In the genomic region with DNA sequence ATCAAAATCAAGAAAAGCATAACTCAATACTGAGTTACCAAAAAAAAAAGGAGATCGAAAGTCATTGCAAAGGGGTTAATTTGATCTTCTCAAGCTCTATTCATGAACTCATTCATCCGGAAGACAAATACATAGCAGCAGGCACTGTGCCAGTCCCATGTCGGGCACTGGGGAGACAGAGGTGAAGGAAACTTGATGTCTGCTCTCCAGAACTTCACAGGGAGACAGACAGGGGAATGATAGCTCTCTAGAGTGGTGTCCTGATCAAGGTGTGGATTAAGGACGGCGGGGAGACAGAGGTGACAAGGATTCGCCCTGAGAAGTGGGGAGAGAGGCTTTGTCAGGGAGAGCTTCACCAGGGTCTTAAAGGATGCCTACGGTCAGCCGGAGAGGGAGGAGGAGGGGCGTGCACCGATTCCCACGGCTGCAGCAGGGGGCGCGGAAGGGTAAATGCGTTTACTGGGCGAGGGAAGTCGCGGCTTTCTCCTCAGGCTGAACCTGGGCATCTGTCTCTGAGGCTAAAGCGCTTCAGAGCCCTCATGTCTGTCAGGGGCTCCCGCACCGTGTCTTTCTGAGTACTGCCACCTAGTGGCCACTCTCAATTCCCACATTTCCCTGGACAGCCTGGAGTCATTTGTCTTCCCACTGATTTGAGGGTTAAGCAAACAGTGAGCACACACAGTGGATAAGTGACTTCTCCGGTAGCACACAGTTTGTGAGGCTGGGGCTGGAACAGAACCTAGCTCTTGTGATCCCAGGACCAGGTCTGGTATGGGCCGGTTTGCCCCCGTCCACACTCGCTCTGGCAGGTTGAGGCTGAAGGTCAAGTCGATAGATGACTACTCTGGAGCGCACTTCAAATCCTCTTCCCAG, we compare ENCODE assay signal across 8 cellular contexts.
DNase-seq lines count a peak whose midpoint lies in the region; ATAC-seq, FAIRE-seq and TF ChIP-seq lines count a peak whose summit lies in the region.

No MANE protein-coding gene starts in this region.

- in situ Hi-C loops in HepG2 (cut with HindIII; ENCODE audit: extremely low pct_ligation_motif_present, low pct_unique_long_range_greater_than_20kb), result no loop called here

- no peak overlapping the region for H3K9ac ChIP-seq in HepG2 (ENCODE audit: insufficient read depth, low read depth, low read length)

- peaks cover 5 to 18% of the 10 kb centered on the region in 2 experiments; a peak in 3 of 5 replicates for H3K27me3 ChIP-seq in HepG2 (ENCODE audit: control insufficient read depth in 1 of 2, insufficient read depth in 2 of 2, low read length in 2 of 2)

- H3K36me3 ChIP-seq in HepG2 (replicated peaks in 1 of 2; ENCODE audit: control insufficient read depth in 1 of 2, insufficient read depth in 2 of 2, low read length in 2 of 2), result no peaks in the 10 kb centered on the region

- H2AFZ ChIP-seq in HepG2 (ENCODE audit: low read length), result no peak overlapping the region

- no peaks in the 10 kb centered on the region for H4K20me1 ChIP-seq in HepG2 (ENCODE audit: insufficient read depth, low read length)

- BruUV-seq in HepG2 (replicated peaks; lab: Mats Ljungman, UMichigan), result no TSS peak

- intact Hi-C loops in activated CD4-positive, alpha-beta T cell treated with anti-CD3 and anti-CD28 coated beads for 36 hours (cut with DNase I, micrococcal nuclease), result loop anchor here (1.0 to 5.0 kb wide), 7 partner anchors 86 to 691 kb away; no protein-coding TSS in a partner anchor
- intact Hi-C loops in HepG2 (cut with micrococcal nuclease; ENCODE audit: unreplicated experiment), result loop anchor here (1.0 to 2.0 kb wide), 2 partner anchors 136 to 246 kb away; no protein-coding TSS in a partner anchor

- peak; percentile 91 for ATAC-seq in GM18511 (IDR thresholded peaks at IDR 0.05; ENCODE audit: unreplicated experiment)
- peak; percentile 52 for ATAC-seq in HG03196 (IDR thresholded peaks at IDR 0.05; ENCODE audit: unreplicated experiment)
- ATAC-seq in activated CD4-positive, alpha-beta T cell treated with anti-CD3 and anti-CD28 coated beads for 36 hours, result peak; percentile 95
- ATAC-seq in HepG2, result peak; percentile 97

- H3K4me3 Mint-ChIP-seq in activated CD4-positive, alpha-beta T cell treated with anti-CD3 and anti-CD28 coated beads for 36 hours, result peak overlapping the region; percentile 63

- H3K27ac Mint-ChIP-seq in activated CD4-positive, alpha-beta T cell treated with anti-CD3 and anti-CD28 coated beads for 36 hours, result peak overlapping the region; percentile 52

- POLR2A ChIA-PET in activated CD4-positive, alpha-beta T cell treated with anti-CD3 and anti-CD28 coated beads for 36 hours (lab: Charles Lee), result interaction anchor here (1.4 kb wide), 1 partner anchor 224 kb away, joined by 3 read pairs; no protein-coding TSS in a partner anchor
- POLR2A ChIA-PET in HepG2 (lab: Yijun Ruan, JAX), result no interaction called here

- H3K79me2 ChIP-seq in HepG2 (ENCODE audit: insufficient read depth, low read length), result no peaks in the 10 kb centered on the region

- peak overlapping the region; percentile 59 for H3K4me2 ChIP-seq in HepG2 (ENCODE audit: low read depth, low read length)

- TF ChIP-seq EP300 in HepG2 (IDR thresholded peaks at IDR 0.05; ENCODE audit: low read depth in 2 of 2, low read length in 2 of 2), result no peak
- no peak for TF ChIP-seq EP300 in HepG2 (CRISPR knock-in tag; IDR thresholded peaks at IDR 0.05; ENCODE audit: borderline replicate concordance)

- peaks cover 15% of the 10 kb centered on the region for H3K27me3 Mint-ChIP-seq in activated CD4-positive, alpha-beta T cell treated with anti-CD3 and anti-CD28 coated beads for 36 hours

- CTCF ChIA-PET in activated CD4-positive, alpha-beta T cell treated with anti-CD3 and anti-CD28 coated beads for 36 hours (lab: Charles Lee), result interaction anchor here (0.6 to 9.7 kb wide), 38 partner anchors 10 to 259 kb away, joined by 3 to 164 read pairs (median 4); no protein-coding TSS in a partner anchor
- CTCF ChIA-PET in HepG2 (lab: Yijun Ruan, JAX; ENCODE audit: low intra/inter-chr PET ratio, low total read pairs), result interaction anchor here (1.1 to 2.2 kb wide), 2 partner anchors 224 to 246 kb away, joined by 3 to 15 read pairs; no protein-coding TSS in a partner anchor

- peak; percentile 60 for TF ChIP-seq RAD21 in HepG2 (CRISPR knock-in tag; IDR thresholded peaks at IDR 0.05)

- no peaks in the 10 kb centered on the region for H3K9me3 ChIP-seq in HepG2 (ENCODE audit: low read length)

- H3K27ac ChIP-seq in coronary artery (no peak overlapping the region), HepG2 (ENCODE audit: extremely low read length, insufficient read depth, low read length) (no peak overlapping the region)

- peak; percentile 83 for FAIRE-seq in HepG2 (lab: Jason Lieb, UNC)

- H3K4me1 ChIP-seq in HepG2 (ENCODE audit: insufficient read depth, low read length), result peaks cover 26% of the 10 kb centered on the region

- 6% methylated on average over 19 of the region's 26 CpGs for WGBS in HepG2 (ENCODE audit: low lambda C conversion rate)

- peaks cover 9% of the 10 kb centered on the region for H3K4me1 Mint-ChIP-seq in activated CD4-positive, alpha-beta T cell treated with anti-CD3 and anti-CD28 coated beads for 36 hours

- H3K4me3 ChIP-seq in coronary artery (peak overlapping the region; percentile 72), HepG2 (replicated peaks in 1 of 3; ENCODE audit: insufficient read depth in 1 of 3, low read depth in 2 of 3, low read length in 3 of 3) (peak overlapping the region in 1 of 3 experiments; percentile 25; a peak in 2 of 6 replicates)

- DNase-seq in A172 (ENCODE audit: low spot score) (peak; percentile 78), NCI-H345 treated with DMSO at 0.1 percent for 48 hours (lab: John Stamatoyannopoulos, UW; ENCODE audit: unreplicated experiment) (peak; percentile 85), coronary artery (ENCODE audit: low spot score) (no peak), HepG2 (ENCODE audit: low spot score) (peak; percentile 79)
- peak; percentile 81 for DNase-seq in activated CD4-positive, alpha-beta T cell treated with anti-CD3 and anti-CD28 coated beads for 36 hours
- peak; percentile 53 for DNase-seq in stimulated activated CD4-positive, alpha-beta T cell treated with anti-CD3 and anti-CD28 coated beads, Interleukin-4, amount 100 ng/mL, for 1 hour

- peak; percentile 88 for TF ChIP-seq CTCF in coronary artery (IDR thresholded peaks at IDR 0.05)
- TF ChIP-seq CTCF in HepG2 (CRISPR knock-in tag; IDR thresholded peaks at IDR 0.05), result peak; percentile 92

- no peaks in the 10 kb centered on the region for H3K9me3 Mint-ChIP-seq in activated CD4-positive, alpha-beta T cell treated with anti-CD3 and anti-CD28 coated beads for 36 hours (ENCODE audit: low read depth)

- no peaks in the 10 kb centered on the region for H3K36me3 Mint-ChIP-seq in activated CD4-positive, alpha-beta T cell treated with anti-CD3 and anti-CD28 coated beads for 36 hours (ENCODE audit: low read depth)

- no peak for TF ChIP-seq POLR2A in HepG2 (IDR thresholded peaks at IDR 0.05; ENCODE audit: insufficient read depth in 1 of 2, low read depth in 2 of 2, low read length in 2 of 2)

TF ChIP-seq in HepG2, 621 proteins besides CTCF, POLR2A, EP300 and RAD21 (continues in another document):
- peak; percentile 26; the same call in 1 of the 2 replicates for TF ChIP-seq SALL1 (CRISPR knock-in tag; IDR thresholded peaks at IDR 0.05)
- peak; percentile 60; the same call in 1 of the 2 replicates for TF ChIP-seq MEIS1 (CRISPR knock-in tag; IDR thresholded peaks at IDR 0.05; ENCODE audit: borderline replicate concordance)
- TF ChIP-seq MLLT10 (CRISPR knock-in tag; IDR thresholded peaks at IDR 0.05), result no peak
- no peak; the same call in 1 of the 2 replicates for TF ChIP-seq FOXJ3 (CRISPR knock-in tag; IDR thresholded peaks at IDR 0.05; ENCODE audit: borderline replicate concordance)
- TF ChIP-seq, protein P1, sequence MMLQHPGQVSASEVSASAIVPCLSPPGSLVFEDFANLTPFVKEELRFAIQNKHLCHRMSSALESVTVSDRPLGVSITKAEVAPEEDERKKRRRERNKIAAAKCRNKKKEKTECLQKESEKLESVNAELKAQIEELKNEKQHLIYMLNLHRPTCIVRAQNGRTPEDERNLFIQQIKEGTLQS (CRISPR knock-in tag; IDR thresholded peaks at IDR 0.05), result no peak
- TF ChIP-seq GATAD1 (CRISPR knock-in tag; IDR thresholded peaks at IDR 0.05), result 0 out of 2 replicates have a peak, but pooled peaks have one; percentile 17
- TF ChIP-seq ZNF180 (CRISPR knock-in tag; IDR thresholded peaks at IDR 0.05; ENCODE audit: borderline replicate concordance, low read depth), result no peak
- TF ChIP-seq, protein P2, sequence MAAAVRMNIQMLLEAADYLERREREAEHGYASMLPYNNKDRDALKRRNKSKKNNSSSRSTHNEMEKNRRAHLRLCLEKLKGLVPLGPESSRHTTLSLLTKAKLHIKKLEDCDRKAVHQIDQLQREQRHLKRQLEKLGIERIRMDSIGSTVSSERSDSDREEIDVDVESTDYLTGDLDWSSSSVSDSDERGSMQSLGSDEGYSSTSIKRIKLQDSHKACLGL (CRISPR knock-in tag; IDR thresholded peaks at IDR 0.05), result no peak
- no peak for TF ChIP-seq SOX6 (IDR thresholded peaks at IDR 0.05)
- peak; percentile 34; the same call in 1 of the 2 replicates for TF ChIP-seq SOX6 (CRISPR knock-in tag; IDR thresholded peaks at IDR 0.05)
- TF ChIP-seq, protein P3, sequence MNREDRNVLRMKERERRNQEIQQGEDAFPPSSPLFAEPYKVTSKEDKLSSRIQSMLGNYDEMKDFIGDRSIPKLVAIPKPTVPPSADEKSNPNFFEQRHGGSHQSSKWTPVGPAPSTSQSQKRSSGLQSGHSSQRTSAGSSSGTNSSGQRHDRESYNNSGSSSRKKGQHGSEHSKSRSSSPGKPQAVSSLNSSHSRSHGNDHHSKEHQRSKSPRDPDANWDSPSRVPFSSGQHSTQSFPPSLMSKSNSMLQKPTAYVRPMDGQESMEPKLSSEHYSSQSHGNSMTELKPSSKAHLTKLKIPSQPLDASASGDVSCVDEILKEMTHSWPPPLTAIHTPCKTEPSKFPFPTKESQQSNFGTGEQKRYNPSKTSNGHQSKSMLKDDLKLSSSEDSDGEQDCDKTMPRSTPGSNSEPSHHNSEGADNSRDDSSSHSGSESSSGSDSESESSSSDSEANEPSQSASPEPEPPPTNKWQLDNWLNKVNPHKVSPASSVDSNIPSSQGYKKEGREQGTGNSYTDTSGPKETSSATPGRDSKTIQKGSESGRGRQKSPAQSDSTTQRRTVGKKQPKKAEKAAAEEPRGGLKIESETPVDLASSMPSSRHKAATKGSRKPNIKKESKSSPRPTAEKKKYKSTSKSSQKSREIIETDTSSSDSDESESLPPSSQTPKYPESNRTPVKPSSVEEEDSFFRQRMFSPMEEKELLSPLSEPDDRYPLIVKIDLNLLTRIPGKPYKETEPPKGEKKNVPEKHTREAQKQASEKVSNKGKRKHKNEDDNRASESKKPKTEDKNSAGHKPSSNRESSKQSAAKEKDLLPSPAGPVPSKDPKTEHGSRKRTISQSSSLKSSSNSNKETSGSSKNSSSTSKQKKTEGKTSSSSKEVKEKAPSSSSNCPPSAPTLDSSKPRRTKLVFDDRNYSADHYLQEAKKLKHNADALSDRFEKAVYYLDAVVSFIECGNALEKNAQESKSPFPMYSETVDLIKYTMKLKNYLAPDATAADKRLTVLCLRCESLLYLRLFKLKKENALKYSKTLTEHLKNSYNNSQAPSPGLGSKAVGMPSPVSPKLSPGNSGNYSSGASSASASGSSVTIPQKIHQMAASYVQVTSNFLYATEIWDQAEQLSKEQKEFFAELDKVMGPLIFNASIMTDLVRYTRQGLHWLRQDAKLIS (CRISPR knock-in tag; IDR thresholded peaks at IDR 0.05), result no peak
